ENCODE assay signal across 9 cellular contexts in the genomic region with DNA sequence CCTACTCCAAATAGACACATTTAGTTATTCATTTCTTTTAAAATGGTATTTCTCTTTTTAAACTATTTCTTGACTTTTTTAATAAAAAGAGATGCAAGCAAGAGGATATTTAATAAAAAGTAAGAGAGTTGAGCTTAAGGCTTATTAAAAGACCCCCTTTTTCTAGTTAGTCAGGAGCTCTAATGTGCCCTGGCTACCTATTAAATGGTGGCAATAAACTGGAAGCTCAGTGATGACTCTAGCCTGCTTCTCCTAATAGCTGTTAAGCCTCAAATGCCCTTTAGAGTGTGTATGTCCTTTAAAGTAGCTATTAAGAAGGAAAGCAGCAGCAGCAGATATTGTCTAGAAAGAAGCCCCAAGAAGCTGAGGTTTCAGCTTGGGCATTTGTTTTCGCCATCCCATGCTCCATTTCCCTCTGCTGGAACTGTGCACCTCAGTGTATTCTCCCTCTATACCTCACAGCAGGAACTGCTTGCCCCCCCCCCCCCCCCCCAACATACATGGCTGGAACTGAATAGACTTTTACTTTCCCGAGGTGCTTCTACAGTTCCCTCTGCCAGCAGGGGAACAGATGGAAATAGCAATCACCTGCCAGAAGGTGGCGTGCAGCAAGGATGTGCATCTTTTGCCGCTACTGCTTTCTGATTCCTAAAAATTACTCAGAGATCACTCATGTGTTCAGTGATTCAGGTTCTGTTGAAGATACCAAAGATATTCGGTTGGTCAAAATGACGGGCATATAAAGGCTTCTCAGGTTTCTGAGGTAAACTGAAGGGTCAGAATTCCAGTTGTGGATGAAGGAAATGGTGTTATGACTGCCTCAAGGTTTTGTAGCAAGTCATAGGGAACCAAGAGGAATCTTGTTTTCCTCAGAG. TPM values are rescaled to one million over a fixed set of nuclear protein-coding genes. Genes with fewer than 3 reads are reported as not detected.
DNase-seq lines count a peak whose midpoint lies in the region; ATAC-seq lines count a peak whose summit lies in the region.
"Had no signal": no experiment of that assay in that cellular context is flagged by ENCODE, and none has a peak within 500 bp of the region (broad histone marks: within the 10 kb centered on the region; RNA-seq: fewer than 3 reads in every experiment).

No MANE protein-coding gene starts in this region.

- peak; percentile 91 for DNase-seq in DMS 273 (lab: John Stamatoyannopoulos, UW; ENCODE audit: unreplicated experiment)
- peak; percentile 93 for DNase-seq in LHCN-M2 (ENCODE audit: low read depth)
- DNase-seq in SK-N-DZ (ENCODE audit: low spot score) = peak; percentile 85
- DNase-seq in astrocyte of the hippocampus (ENCODE audit: low read depth, low spot score) = peak; percentile 91
- peak; percentile 88 for DNase-seq in iris pigment epithelial cell (ENCODE audit: low read depth)
- DNase-seq in stimulated activated CD4-positive, alpha-beta T cell treated with anti-CD3 and anti-CD28 coated beads, Interleukin-2, amount 100 ng/mL, for 24 hours = peak; percentile 28 to 54
- DNase-seq in cortex of kidney (lab: John Stamatoyannopoulos, UW) = no peak

- peak; percentile 53 for ATAC-seq in GM19468 (IDR thresholded peaks at IDR 0.05; ENCODE audit: extremely low read depth, unreplicated experiment)

RNA-seq across cellular contexts. Expression of gene RGS4, which starts 2.5 kb away (rescaled TPM):
- 173 and 174 TPM in 2 replicates for total RNA-seq in LHCN-M2 (2014; rRNA removed)
- 67.2 TPM for polyA plus RNA-seq in LHCN-M2 (2012)
- polyA plus RNA-seq in SK-N-DZ (2014; cell fraction: cytosol; rRNA removed) = 411 and 504 TPM in 2 replicates
- polyA plus RNA-seq in SK-N-DZ (2014; cell fraction: nucleus; rRNA removed) = 138 and 224 TPM in 2 replicates
- total RNA-seq: suprapubic skin had no signal
